18 cellular contexts compared by ENCODE assay signal in the genomic region with DNA sequence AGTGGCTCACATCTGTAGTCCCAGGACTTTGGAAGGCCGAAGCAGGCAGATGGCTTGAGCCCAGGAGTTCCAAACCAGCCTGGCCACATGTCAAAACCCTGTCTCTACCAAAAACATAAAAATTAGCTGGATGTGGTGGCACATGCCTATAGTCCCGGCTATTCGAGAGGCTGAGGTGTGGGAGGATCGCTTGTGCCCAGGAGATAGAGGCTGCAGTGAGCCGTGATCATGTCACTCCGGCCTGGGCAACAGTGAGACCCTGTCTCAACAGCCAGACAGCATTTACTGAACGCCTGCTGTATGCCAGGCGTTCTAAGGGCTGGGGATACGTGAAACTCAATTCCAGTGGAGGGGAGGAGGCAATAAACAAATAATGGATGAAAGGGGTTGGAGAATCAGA.
DNase-seq lines count a peak whose midpoint lies in the region; ATAC-seq and TF ChIP-seq lines count a peak whose summit lies in the region.
"Had no signal": no experiment of that assay in that cellular context is flagged by ENCODE, and none has a peak within 500 bp of the region (broad histone marks: within the 10 kb centered on the region; RNA-seq: fewer than 3 reads in every experiment).

No MANE protein-coding gene starts in this region.

- no peak overlapping the region for H3K14ac ChIP-seq in mesenchymal stem cell (ENCODE audit: low read length in 2 of 2)

- no peak overlapping the region for H3K4me3 Mint-ChIP-seq in progenitor cell of endocrine pancreas (ENCODE audit: low read depth)
- H3K4me3 Mint-ChIP-seq: B cell; CD8-positive, alpha-beta memory T cell; T-cell had no signal

- peaks cover 6% of the 10 kb centered on the region for H3K36me3 Mint-ChIP-seq in progenitor cell of endocrine pancreas (ENCODE audit: insufficient read depth)
- H3K36me3 Mint-ChIP-seq: T-cell had no signal

- no peak overlapping the region for H2AK5ac ChIP-seq in mesenchymal stem cell (ENCODE audit: low read length, severe bottlenecking)

- no peak overlapping the region for H3K4me3 ChIP-seq in mesenchymal stem cell (ENCODE audit: insufficient read depth in 1 of 2, low read depth in 1 of 2, low read length in 2 of 2)
- H3K4me3 ChIP-seq: HAP-1, K562, SK-N-MC had no signal

- H3K36me3 ChIP-seq in mesenchymal stem cell (ENCODE audit: control insufficient read depth in 1 of 2, insufficient read depth in 2 of 2, low read depth in 1 of 2, low read length in 2 of 2), result peaks cover 9 to 13% of the 10 kb centered on the region in 2 experiments

- H3K9ac ChIP-seq in mesenchymal stem cell (ENCODE audit: low read length), result no peak overlapping the region

- peak overlapping the region in 1 of 2 experiments; percentile 2 for H3K23ac ChIP-seq in mesenchymal stem cell (ENCODE audit: low read length in 2 of 2)

- no peaks in the 10 kb centered on the region for H3K9me3 ChIP-seq in mesenchymal stem cell (ENCODE audit: control insufficient read depth, low read length)
- H3K9me3 ChIP-seq: HAP-1 had no signal

- peak; percentile 64 for DNase-seq in G401 (ENCODE audit: low spot score)
- no peak for DNase-seq in RWPE1 (ENCODE audit: low spot score)
- no peak for DNase-seq in mesenchymal stem cell
- DNase-seq in progenitor cell of endocrine pancreas (ENCODE audit: low spot score, unreplicated experiment), result no peak
- no peak for DNase-seq in NCI-H1694 treated with DMSO at 0.1 percent for 48 hours (lab: John Stamatoyannopoulos, UW)
- DNase-seq: CD8-positive, alpha-beta memory T cell; EL; MV-4-11; NCI-H510A; NCI-H774; Right ventricle myocardium superior; T-cell had no signal

- 89% methylated on average over 9 of the region's 9 CpGs for WGBS in mesenchymal stem cell

- peaks cover 62% of the 10 kb centered on the region for H3K4me1 Mint-ChIP-seq in progenitor cell of endocrine pancreas (ENCODE audit: low read depth)

- no peak overlapping the region for H3K4me2 ChIP-seq in mesenchymal stem cell (ENCODE audit: low read length, poor library complexity, severe bottlenecking)

- H3K27ac Mint-ChIP-seq in progenitor cell of endocrine pancreas, result peak overlapping the region; percentile 90
- H3K27ac Mint-ChIP-seq: B cell had no signal

- no peak overlapping the region for H2BK120ac ChIP-seq in mesenchymal stem cell (ENCODE audit: low read depth, low read length)

- no peaks in the 10 kb centered on the region for H3K9me3 Mint-ChIP-seq in progenitor cell of endocrine pancreas (ENCODE audit: low read depth)
- H3K9me3 Mint-ChIP-seq: CD8-positive, alpha-beta memory T cell; T-cell had no signal

- H4K8ac ChIP-seq in mesenchymal stem cell (ENCODE audit: low read length), result no peak overlapping the region

- H3K27ac ChIP-seq in RWPE1 (peak overlapping the region; percentile 32), mesenchymal stem cell (ENCODE audit: low read length, poor library complexity, severe bottlenecking) (no peak overlapping the region)
- H3K27ac ChIP-seq: SK-N-MC had no signal

- CTCF ChIA-PET in RWPE1 (lab: Yijun Ruan, JAX), result interaction anchor here (0.6 kb wide), 1 partner anchor 34 kb away, joined by 6 read pairs; no protein-coding TSS in a partner anchor

- ATAC-seq in HG03354 (IDR thresholded peaks at IDR 0.05; ENCODE audit: poor library complexity, severe bottlenecking, unreplicated experiment), result no peak
- ATAC-seq in GM18498 (IDR thresholded peaks at IDR 0.05; ENCODE audit: unreplicated experiment), result no peak
- ATAC-seq: K562, T-cell had no signal

- peak overlapping the region in 1 of 2 experiments; percentile 18 for H3K18ac ChIP-seq in mesenchymal stem cell (ENCODE audit: low read depth in 1 of 2, low read length in 2 of 2)

- H2BK5ac ChIP-seq in mesenchymal stem cell (ENCODE audit: low read depth, low read length, poor library complexity, severe bottlenecking), result peak overlapping the region; percentile 33

- POLR2A ChIA-PET in RWPE1 (lab: Yijun Ruan, JAX; ENCODE audit: low non-redundant PET), result no interaction called here

- no peak overlapping the region for H3K4ac ChIP-seq in mesenchymal stem cell (ENCODE audit: low read depth in 1 of 2, low read length in 2 of 2)

- H3K79me1 ChIP-seq in mesenchymal stem cell (replicated peaks; ENCODE audit: low read length, poor library complexity, severe bottlenecking), result peaks cover 5% of the 10 kb centered on the region

- no peaks in the 10 kb centered on the region for H3K27me3 ChIP-seq in mesenchymal stem cell (ENCODE audit: control insufficient read depth in 1 of 2, insufficient read depth in 1 of 2, low read length in 2 of 2)

- no peak overlapping the region for H2AFZ ChIP-seq in mesenchymal stem cell (ENCODE audit: low read depth, low read length)

- H2BK15ac ChIP-seq in mesenchymal stem cell (ENCODE audit: low read depth, poor library complexity, severe bottlenecking), result no peak overlapping the region

- H3K4me1 ChIP-seq in mesenchymal stem cell (ENCODE audit: control insufficient read depth, insufficient read depth, low read depth, low read length), result peaks cover 9% of the 10 kb centered on the region

- in situ Hi-C loops in G401 (cut with HindIII; ENCODE audit: low sequenced_read_pairs), result no loop called here

- H3K27me3 Mint-ChIP-seq in progenitor cell of endocrine pancreas, result no peaks in the 10 kb centered on the region

- peak overlapping the region; percentile 0 to 57 for H2BK12ac ChIP-seq in mesenchymal stem cell (ENCODE audit: low read length in 2 of 2)

- no peak overlapping the region for H4K91ac ChIP-seq in mesenchymal stem cell (ENCODE audit: low read length)

- TF ChIP-seq CTCF in RWPE1 (conservative IDR thresholded peaks at IDR 0.05; ENCODE audit: low read depth) (no peak), progenitor cell of endocrine pancreas (IDR thresholded peaks at IDR 0.05; ENCODE audit: unreplicated experiment) (no peak)
